25 cellular contexts compared by ENCODE assay signal in the genomic region with DNA sequence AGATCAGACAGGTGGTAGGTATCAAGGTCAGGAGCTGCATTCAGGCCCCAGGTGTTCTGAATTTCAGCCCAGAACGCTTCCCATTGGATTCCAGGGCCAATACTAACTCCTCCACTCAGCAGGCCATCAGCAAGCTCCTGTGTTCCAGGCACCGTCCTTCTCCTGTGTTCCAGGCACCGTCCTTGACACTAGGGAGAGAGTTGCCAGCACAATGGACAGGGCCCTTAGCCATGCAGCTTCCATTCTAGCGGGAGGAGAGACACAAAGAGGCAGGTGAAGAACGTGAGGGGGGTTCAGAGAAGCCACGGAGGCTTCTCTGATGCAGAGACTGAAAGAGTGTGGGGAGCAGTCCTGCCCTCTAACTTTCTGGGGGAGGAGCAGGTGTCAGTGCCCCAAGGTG.
DNase-seq lines count a peak whose midpoint lies in the region; ATAC-seq, FAIRE-seq and TF ChIP-seq lines count a peak whose summit lies in the region.
"Had no signal": no experiment of that assay in that cellular context is flagged by ENCODE, and none has a peak within 500 bp of the region (broad histone marks: within the 10 kb centered on the region; RNA-seq: fewer than 3 reads in every experiment).

No MANE protein-coding gene starts in this region.

- no peaks in the 10 kb centered on the region for H3K27me3 Mint-ChIP-seq in activated naive CD4-positive, alpha-beta T cell treated with anti-CD3 and anti-CD28 coated beads, Interleukin-2, amount 50 U/mL, for 24 hours
- H3K27me3 Mint-ChIP-seq: IgD-negative memory B cell had no signal

- H2BK120ac ChIP-seq in H1 (replicated peaks; ENCODE audit: low read depth, low read length), result no peak overlapping the region

- no peak overlapping the region for H4K91ac ChIP-seq in H1 (replicated peaks; ENCODE audit: insufficient read length, low read length)

- H2AK5ac ChIP-seq in H1 (ENCODE audit: low read depth, low read length), result no peak overlapping the region

- H3K4me1 ChIP-seq in H1 (replicated peaks in 1 of 4; ENCODE audit: control insufficient read depth in 3 of 4, insufficient read depth in 4 of 4, low read length in 3 of 4) (no peaks in the 10 kb centered on the region; a peak in 1 of 7 replicates), osteoblast (ENCODE audit: insufficient read depth, low read length) (peaks cover 28% of the 10 kb centered on the region), BE2C (peaks cover 6% of the 10 kb centered on the region; the same call in 1 of the 2 replicates)

- H3K23ac ChIP-seq in H1 (ENCODE audit: insufficient read length), result no peak overlapping the region

- no peak overlapping the region for H2BK15ac ChIP-seq in H1 (ENCODE audit: low read length)

- no peak for ATAC-seq in activated naive CD4-positive, alpha-beta T cell treated with anti-CD3 and anti-CD28 coated beads, Interleukin-2, amount 50 U/mL, for 72 hours

- H2BK12ac ChIP-seq in H1 (ENCODE audit: low read depth, low read length), result no peak overlapping the region

- WGBS in H1 (ENCODE audit: extremely low coverage in 1 of 2, insufficient coverage in 1 of 2, insufficient read length in 1 of 2, insufficient replicate concordance in 2 of 2, low coverage in 1 of 2, low lambda C conversion rate in 2 of 2, missing lambda C conversion rate in 1 of 2), 2 experiments, result 72% methylated on average over 5 of the region's 6 CpGs; no CpG with 5 or more reads in 1 of the 2 experiments

- H3K27ac Mint-ChIP-seq in activated naive CD4-positive, alpha-beta T cell treated with anti-CD3 and anti-CD28 coated beads, Interleukin-2, amount 50 U/mL, for 24 hours, result peak overlapping the region; percentile 19
- H3K27ac Mint-ChIP-seq in activated naive CD4-positive, alpha-beta T cell treated with anti-CD3 and anti-CD28 coated beads, Interleukin-2, amount 50 U/mL, for 72 hours, result no peak overlapping the region
- H3K27ac Mint-ChIP-seq: IgD-negative memory B cell had no signal

- CTCF ChIA-PET in H1 (lab: Charles Lee; ENCODE audit: partially characterized antibody), result interaction anchor here (0.6 to 4.2 kb wide), 18 partner anchors 8 to 1073 kb away, joined by 3 to 31 read pairs (median 4); no protein-coding TSS in a partner anchor

- H3K36me3 ChIP-seq in H1 (ENCODE audit: control insufficient read depth in 2 of 4, insufficient read depth in 4 of 4, low read length in 3 of 4), result no peaks in the 10 kb centered on the region
- no peaks in the 10 kb centered on the region for H3K36me3 ChIP-seq in osteoblast (ENCODE audit: insufficient read depth, low read length)
- no peaks in the 10 kb centered on the region for H3K36me3 ChIP-seq in BE2C
- H3K36me3 ChIP-seq: MG63 had no signal

- peaks cover 10% of the 10 kb centered on the region for H3K36me3 Mint-ChIP-seq in activated naive CD4-positive, alpha-beta T cell treated with anti-CD3 and anti-CD28 coated beads, Interleukin-2, amount 50 U/mL, for 24 hours
- H3K36me3 Mint-ChIP-seq in activated naive CD4-positive, alpha-beta T cell treated with anti-CD3 and anti-CD28 coated beads, Interleukin-2, amount 50 U/mL, for 72 hours, result peaks cover 0 to 1% of the 10 kb centered on the region in 2 donors

- no peaks in the 10 kb centered on the region; the same call in 1 of the 2 replicates for H3K79me1 ChIP-seq in H1 (ENCODE audit: low read depth, low read length)

- POLR2A ChIA-PET in H1 (lab: Charles Lee; ENCODE audit: partially characterized antibody), result interaction anchor here (0.6 to 1.4 kb wide), 3 partner anchors 9 to 62 kb away, joined by 3 to 4 read pairs (median 4); no protein-coding TSS in a partner anchor

- no peak overlapping the region for H3K27ac ChIP-seq in H1 (ENCODE audit: low read depth, low read length)
- H3K27ac ChIP-seq in osteoblast (ENCODE audit: low read depth, low read length), result peak overlapping the region; percentile 87

- H3K18ac ChIP-seq in H1 (ENCODE audit: extremely low read depth, low read length), result no peak overlapping the region

- H3K14ac ChIP-seq in H1 (ENCODE audit: insufficient read length), result peak overlapping the region; percentile 87

- H3K56ac ChIP-seq in H1 (replicated peaks; ENCODE audit: insufficient read length, low read depth, low read length), result no peak overlapping the region

- H3K79me2 ChIP-seq in H1 (ENCODE audit: control insufficient read depth in 1 of 2, insufficient read depth in 2 of 2, low read length in 2 of 2) (no peaks in the 10 kb centered on the region), osteoblast (ENCODE audit: insufficient read depth, low read length) (no peaks in the 10 kb centered on the region)

- TF ChIP-seq CTCF in H1 (IDR thresholded peaks at IDR 0.05; ENCODE audit: control extremely low read depth in 1 of 3, insufficient read depth in 1 of 3, low read depth in 1 of 3, low read length in 3 of 3) (no peak), osteoblast (IDR thresholded peaks at IDR 0.05; ENCODE audit: extremely low read depth, low read depth, low read length) (no peak), BE2C (IDR thresholded peaks at IDR 0.05; ENCODE audit: low read depth, low read length) (no peak)

- DNase-seq in activated naive CD4-positive, alpha-beta T cell treated with anti-CD3 and anti-CD28 coated beads, Interleukin-2, amount 50 U/mL, for 72 hours (ENCODE audit: low spot score in 2 of 2), result no peak
- no peak for DNase-seq in H1 (ENCODE audit: low read depth in 1 of 2, low spot score in 2 of 2)
- no peak for DNase-seq in osteoblast (ENCODE audit: insufficient read length, low spot score, missing footprints)
- DNase-seq in LoVo (ENCODE audit: low spot score), result no peak
- no peak for DNase-seq in BE2C
- no peak for DNase-seq in AG20443 (ENCODE audit: low spot score)
- DNase-seq: 8988T, Karpas-422, MG63, NCI-H1417, NCI-H1694 treated with DMSO at 0.1 percent for 48 hours, NCI-H2081 treated with DMSO at 0.1 percent for 48 hours, NCI-H2171 treated with DMSO at 0.1 percent for 48 hours, NCI-H524 treated with DMSO at 0.1 percent for 48 hours, NCI-H82, Right ventricle myocardium superior had no signal

- no peak overlapping the region for H3K4me3 Mint-ChIP-seq in activated naive CD4-positive, alpha-beta T cell treated with anti-CD3 and anti-CD28 coated beads, Interleukin-2, amount 50 U/mL, for 24 hours
- H3K4me3 Mint-ChIP-seq: CD14-positive monocyte, IgD-negative memory B cell had no signal

- TF ChIP-seq RAD21 in Ishikawa (IDR thresholded peaks at IDR 0.05; ENCODE audit: low read depth) (no peak), H1 (IDR thresholded peaks at IDR 0.05 in 1 of 2, conservative IDR thresholded peaks at IDR 0.05 in 1 of 2; ENCODE audit: low read depth in 2 of 2, low read length in 2 of 2) (no peak)

- H3K27me3 ChIP-seq in H1 (replicated peaks in 1 of 4; ENCODE audit: control insufficient read depth in 3 of 4, extremely low read depth in 1 of 4, insufficient read depth in 3 of 4, low read length in 3 of 4) (no peaks in the 10 kb centered on the region), osteoblast (ENCODE audit: insufficient read depth, low read length) (no peaks in the 10 kb centered on the region), BE2C (no peaks in the 10 kb centered on the region)
- H3K27me3 ChIP-seq: MG63 had no signal

- H3K9me3 ChIP-seq in H1 (ENCODE audit: insufficient read depth in 2 of 2, low read depth in 1 of 2, low read length in 1 of 2) (no peaks in the 10 kb centered on the region), osteoblast (ENCODE audit: low read depth, low read length) (no peaks in the 10 kb centered on the region), BE2C (no peaks in the 10 kb centered on the region)
- H3K9me3 ChIP-seq: MG63 had no signal

- no peak for FAIRE-seq in H1 (lab: Jason Lieb, UNC)
- FAIRE-seq: G401.6, GM18507, H54, HTR-8/SVneo, RCC 7860 had no signal

- no peaks in the 10 kb centered on the region for H3K23me2 ChIP-seq in H1 (ENCODE audit: low read depth, low read length)

- H2AFZ ChIP-seq in H1 (ENCODE audit: low read length), result no peak overlapping the region
- H2AFZ ChIP-seq in osteoblast (ENCODE audit: low read length), result no peak overlapping the region

- H3K4me3 ChIP-seq in H1 (ENCODE audit: extremely low read depth in 1 of 4, insufficient read depth in 2 of 4, low read depth in 3 of 4, low read length in 4 of 4), result no peak overlapping the region
- no peak overlapping the region for H3K4me3 ChIP-seq in osteoblast (ENCODE audit: insufficient read depth, low read length)
- H3K4me3 ChIP-seq in BE2C (ENCODE audit: low read depth, low read length), result no peak overlapping the region
- H3K4me3 ChIP-seq: MG63 had no signal

- H3K9ac ChIP-seq in H1 (replicated peaks in 1 of 4; ENCODE audit: extremely low read depth in 1 of 4, low read depth in 3 of 4, low read length in 3 of 4), result no peak overlapping the region

- H4K20me1 ChIP-seq in H1 (replicated peaks in 1 of 2; ENCODE audit: control insufficient read depth in 1 of 2, insufficient read depth in 2 of 2, low read length in 2 of 2) (no peaks in the 10 kb centered on the region), osteoblast (ENCODE audit: insufficient read depth, low read length) (no peaks in the 10 kb centered on the region)

- no peak for TF ChIP-seq POLR2A in H1 (IDR thresholded peaks at IDR 0.05; ENCODE audit: control extremely low read depth in 1 of 2, low read depth in 2 of 2, low read length in 2 of 2)

- no peaks in the 10 kb centered on the region for H3K4me1 Mint-ChIP-seq in activated naive CD4-positive, alpha-beta T cell treated with anti-CD3 and anti-CD28 coated beads, Interleukin-2, amount 50 U/mL, for 24 hours
- H3K4me1 Mint-ChIP-seq: IgD-negative memory B cell had no signal

- no peak overlapping the region for H2BK20ac ChIP-seq in H1 (ENCODE audit: low read length)

- H3K4me2 ChIP-seq in H1 (ENCODE audit: insufficient read depth in 1 of 2, low read depth in 2 of 2, low read length in 2 of 2), result no peak overlapping the region
- H3K4me2 ChIP-seq in osteoblast (ENCODE audit: insufficient read depth, low read length), result no peak overlapping the region

- H4K5ac ChIP-seq in H1 (ENCODE audit: insufficient read length, low read depth, low read length), result no peak overlapping the region

- H2BK5ac ChIP-seq in H1 (ENCODE audit: low read depth, low read length), result no peak overlapping the region

- TF ChIP-seq EP300 in Ishikawa (IDR thresholded peaks at IDR 0.05; ENCODE audit: borderline replicate concordance) (no peak), H1 (IDR thresholded peaks at IDR 0.05; ENCODE audit: borderline replicate concordance in 1 of 2, low read depth in 2 of 2, low read length in 2 of 2) (no peak)

- no peak overlapping the region for H4K8ac ChIP-seq in H1 (ENCODE audit: extremely low read depth, insufficient read depth, low read length)

- peaks cover under 1% of the 10 kb centered on the region for H3K9me3 Mint-ChIP-seq in activated naive CD4-positive, alpha-beta T cell treated with anti-CD3 and anti-CD28 coated beads, Interleukin-2, amount 50 U/mL, for 24 hours
- no peaks in the 10 kb centered on the region for H3K9me3 Mint-ChIP-seq in activated naive CD4-positive, alpha-beta T cell treated with anti-CD3 and anti-CD28 coated beads, Interleukin-2, amount 50 U/mL, for 72 hours

- H3K4ac ChIP-seq in H1 (replicated peaks; ENCODE audit: insufficient read length, low read depth, low read length), result no peak overlapping the region

TF ChIP-seq in H1, 55 proteins besides CTCF, POLR2A, EP300 and RAD21 (continues in another document):
- TF ChIP-seq, protein P1, sequence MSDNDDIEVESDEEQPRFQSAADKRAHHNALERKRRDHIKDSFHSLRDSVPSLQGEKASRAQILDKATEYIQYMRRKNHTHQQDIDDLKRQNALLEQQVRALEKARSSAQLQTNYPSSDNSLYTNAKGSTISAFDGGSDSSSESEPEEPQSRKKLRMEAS (IDR thresholded peaks at IDR 0.05), result no peak
